Comparison of ENCODE assay signal across 9 cellular contexts in the genomic region with DNA sequence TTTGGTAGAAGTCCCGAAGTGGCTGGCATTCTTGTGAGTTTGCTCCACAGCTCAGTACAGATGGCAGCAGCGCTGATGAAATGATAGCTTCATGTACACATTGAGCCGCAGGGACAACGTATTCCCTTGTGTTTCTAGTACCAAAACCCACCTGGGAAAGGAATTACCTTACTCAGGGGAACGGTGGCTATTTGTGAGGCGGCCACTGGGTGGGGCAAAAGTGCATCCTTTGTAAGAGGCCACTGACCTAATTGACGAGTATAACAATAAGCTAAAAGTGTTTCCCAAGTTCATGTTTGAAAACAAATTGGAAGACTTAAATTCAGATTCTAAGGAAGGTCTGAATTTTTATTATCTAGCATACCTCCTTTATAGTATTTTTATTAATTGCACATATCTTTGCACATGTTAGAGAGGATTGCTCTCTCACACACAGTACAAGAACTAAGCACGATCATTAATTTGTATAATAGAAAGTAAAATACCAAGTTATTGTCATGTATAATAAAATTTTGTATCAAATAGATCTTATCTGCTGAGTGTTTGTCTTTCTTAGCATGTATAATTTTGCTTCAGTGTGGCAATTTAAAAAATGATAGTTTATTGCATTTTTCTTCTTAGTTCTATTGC. TPM values are rescaled to one million over a fixed set of nuclear protein-coding genes. Genes with fewer than 3 reads are reported as not detected.
DNase-seq lines count a peak whose midpoint lies in the region; ATAC-seq and TF ChIP-seq lines count a peak whose summit lies in the region.
"Had no signal": no experiment of that assay in that cellular context is flagged by ENCODE, and none has a peak within 500 bp of the region (broad histone marks: within the 10 kb centered on the region; RNA-seq: fewer than 3 reads in every experiment).

No MANE protein-coding gene starts in this region.

- ATAC-seq in RWPE2 (ENCODE audit: low read depth) (peak; percentile 63; the same call in 2 of the 3 replicates), left colon (peak; percentile 74), aorta (ENCODE audit: low FRiP score) (no peak), GM21360 (IDR thresholded peaks at IDR 0.05; ENCODE audit: unreplicated experiment) (no peak)

- TF ChIP-seq CTCF in RWPE2 (IDR thresholded peaks at IDR 0.05; ENCODE audit: poor library complexity, severe bottlenecking) = peak; percentile 56

- H3K36me3 ChIP-seq in RWPE2 (ENCODE audit: low read depth) (no peaks in the 10 kb centered on the region), aorta (ENCODE audit: control insufficient read depth in 1 of 2, insufficient read depth in 2 of 2, low read length in 1 of 2) (no peaks in the 10 kb centered on the region)

- H3K9me3 ChIP-seq in RWPE2 (ENCODE audit: severe bottlenecking) = no peaks in the 10 kb centered on the region
- H3K9me3 ChIP-seq in aorta (ENCODE audit: control insufficient read depth, low read length) = peaks cover 2% of the 10 kb centered on the region

- no peaks in the 10 kb centered on the region for H3K4me1 ChIP-seq in RWPE2 (ENCODE audit: insufficient read depth, poor library complexity, severe bottlenecking)
- H3K4me1 ChIP-seq in aorta (ENCODE audit: control insufficient read depth in 1 of 2, insufficient read depth in 2 of 2, low read length in 2 of 2) = no peaks in the 10 kb centered on the region

- no peak overlapping the region for H3K4me3 ChIP-seq in RWPE2 (ENCODE audit: severe bottlenecking)
- H3K4me3 ChIP-seq in aorta (ENCODE audit: low read length in 2 of 2) = no peak overlapping the region

- DNase-seq in DMS53 (lab: John Stamatoyannopoulos, UW) (peak; percentile 92), Kasumi-1 (lab: John Stamatoyannopoulos, UW) (peak; percentile 12 to 36), RWPE2 (ENCODE audit: low spot score) (no peak), left colon (peak in 1 of 2 donors; percentile 54), aorta (no peak), HCEC 1CT (no peak), inferior parietal cortex (ENCODE audit: extremely low spot score) (no peak)
- DNase-seq: stimulated activated naive CD4-positive, alpha-beta T cell treated with Interleukin-2 at 50 U/mL for 16 hours had no signal

- 19 to 21% methylated on average over 8 of the region's 8 CpGs for WGBS in aorta, 2 donors

- intact Hi-C loops in left colon (cut with DNase I, micrococcal nuclease) (no loop called here), aorta (cut with DNase I) (no loop called here)

- H3K27me3 ChIP-seq in RWPE2 (ENCODE audit: insufficient read depth, poor library complexity, severe bottlenecking) = no peaks in the 10 kb centered on the region
- no peaks in the 10 kb centered on the region for H3K27me3 ChIP-seq in aorta (ENCODE audit: control insufficient read depth in 1 of 2, insufficient read depth in 2 of 2, low read length in 1 of 2)

- H3K27ac ChIP-seq in RWPE2 (ENCODE audit: poor library complexity, severe bottlenecking) = no peak overlapping the region
- H3K27ac ChIP-seq in aorta (ENCODE audit: low read depth in 1 of 2, low read length in 2 of 2) = no peak overlapping the region

RNA-seq across cellular contexts. Expression of a gene that starts 25.3 kb away (rescaled TPM):
- not detected for total RNA-seq in left colon
- under 1 TPM; 0.06 to 0.19 TPM for total RNA-seq in aorta
- not detected for polyA plus RNA-seq in aorta

Comparison
In these comparisons a context has a peak if more than half of its experiments do, and no peak if none do; other contexts are left out.
1. DNase-seq: peak in DMS53 (single experiment) and Kasumi-1 (2 of 2); none in RWPE2 (single experiment), aorta (0 of 2), HCEC 1CT (single experiment) and inferior parietal cortex (single experiment).
2. ATAC-seq: peak in RWPE2 (single experiment) and left colon (single experiment); none in aorta (single experiment) and GM21360 (single experiment).